Comparison of ENCODE assay signal across 1 cellular context in the genomic region with DNA sequence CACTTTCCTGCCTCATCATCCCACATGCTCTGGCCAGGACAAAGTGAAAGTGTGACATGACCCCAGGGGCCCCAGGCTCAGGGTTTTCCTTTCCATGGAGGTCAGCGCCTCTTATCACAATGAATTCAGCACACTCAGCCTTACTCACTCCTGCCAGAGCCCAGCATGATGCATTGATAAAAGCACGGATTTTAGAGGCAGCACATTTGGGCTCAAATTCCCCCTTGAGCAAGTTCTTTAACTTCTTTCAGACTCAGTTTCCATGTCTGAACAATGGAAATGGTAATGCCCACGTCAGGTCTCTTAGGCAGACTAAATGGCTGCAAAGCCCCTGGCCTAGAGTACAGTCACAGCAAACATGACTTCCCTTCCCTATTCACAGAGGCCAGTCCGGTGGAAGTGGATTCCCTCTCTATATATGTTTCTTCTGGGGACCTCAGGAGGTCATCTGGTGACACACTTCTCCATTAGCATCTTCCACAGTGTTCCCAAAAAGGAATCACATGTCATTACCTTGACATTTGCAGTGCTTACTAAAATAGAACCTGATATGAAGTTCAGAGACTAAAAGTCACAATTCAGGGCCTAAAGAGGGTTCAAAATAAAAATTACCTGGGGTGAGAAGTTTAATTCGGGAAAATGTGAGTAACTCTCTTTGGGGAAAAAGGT.
TF ChIP-seq lines count a peak whose summit lies in the region.

No MANE protein-coding gene starts in this region.

TF ChIP-seq in H1, 55 proteins besides CTCF, POLR2A, EP300 and RAD21:
- TF ChIP-seq TBP (IDR thresholded peaks at IDR 0.05; ENCODE audit: low read depth, low read length) (no peak), PHF8 (conservative IDR thresholded peaks at IDR 0.05; ENCODE audit: low read depth, low read length) (no peak), JUND (IDR thresholded peaks at IDR 0.05; ENCODE audit: low read length) (no peak), CBX8 (IDR thresholded peaks at IDR 0.05; ENCODE audit: borderline replicate concordance, low read depth, low read length) (no peak), ZNF274 (IDR thresholded peaks at IDR 0.05; ENCODE audit: borderline replicate concordance, extremely low read depth, low read length) (no peak), KDM5A (IDR thresholded peaks at IDR 0.05; ENCODE audit: low read length) (no peak)
- TF ChIP-seq, protein P1, sequence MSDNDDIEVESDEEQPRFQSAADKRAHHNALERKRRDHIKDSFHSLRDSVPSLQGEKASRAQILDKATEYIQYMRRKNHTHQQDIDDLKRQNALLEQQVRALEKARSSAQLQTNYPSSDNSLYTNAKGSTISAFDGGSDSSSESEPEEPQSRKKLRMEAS (IDR thresholded peaks at IDR 0.05), result peak; percentile 47
TF ChIP-seq in H1: peak in this region for 1.
